Comparison of ENCODE assay signal across 9 cellular contexts in genomic region chr1:247936965-247937734, GRCh38. TPM values are rescaled to one million over a fixed set of nuclear protein-coding genes. Genes with fewer than 3 reads are reported as not detected.
DNase-seq lines count a peak whose midpoint lies in the region; ATAC-seq and TF ChIP-seq lines count a peak whose summit lies in the region.
"Not testable (repeated sequence)": the region's sequence is repeated elsewhere in the genome, so short reads cannot be mapped to it uniquely, and the experiment has no call there.
"Had no signal": no experiment of that assay in that cellular context is flagged by ENCODE, and none has a peak within 500 bp of the region (broad histone marks: within the 10 kb centered on the region; RNA-seq: fewer than 3 reads in every experiment).

No MANE protein-coding gene starts in this region.

- H3K4me2 ChIP-seq in GM23338 = peak overlapping the region; percentile 81

- peak; percentile 98 for ATAC-seq in GM23338

- not testable (repeated sequence) for H3K27ac ChIP-seq in GM23338 (ENCODE audit: low read depth)

- H3K9me3 Mint-ChIP-seq in GM23338 = peaks cover 65% of the 10 kb centered on the region
- not testable (repeated sequence) for H3K9me3 Mint-ChIP-seq in neural crest cell

- DNase-seq in GDM1 (lab: John Stamatoyannopoulos, UW) (peak; percentile 87), GM23338 (ENCODE audit: low spot score) (peak; percentile 98), HuH-7 (ENCODE audit: low spot score) (peak; percentile 66), SKM-1 (lab: John Stamatoyannopoulos, UW; ENCODE audit: unreplicated experiment) (peak; percentile 89), germinal center (ENCODE audit: low spot score) (peak; percentile 83), neural crest cell (ENCODE audit: low read depth, low spot score) (peak; percentile 73)
- peak; percentile 15 to 96 (median 64) for DNase-seq in activated naive CD4-positive, alpha-beta T cell (lab: John Stamatoyannopoulos, UW)
- peak; percentile 71 to 89 (median 85) for DNase-seq in stimulated activated naive CD4-positive, alpha-beta T cell (lab: John Stamatoyannopoulos, UW)

- H3K4me3 ChIP-seq in GM23338 = peak overlapping the region; percentile 76

- not testable (repeated sequence) for H3F3A ChIP-seq in GM23338 (replicated peaks; ENCODE audit: low read depth)

- not testable (repeated sequence) for H3K4me1 ChIP-seq in GM23338 (ENCODE audit: insufficient read depth)

- not testable (repeated sequence) for H4K20me1 ChIP-seq in GM23338 (replicated peaks; ENCODE audit: insufficient read depth)

- not testable (repeated sequence) for H3K27me3 ChIP-seq in GM23338 (ENCODE audit: insufficient read depth)

- H3K36me3 ChIP-seq in GM23338 (ENCODE audit: insufficient read depth) = not testable (repeated sequence)

- TF ChIP-seq CTCF in GM23338 (conservative IDR thresholded peaks at IDR 0.05; ENCODE audit: low read depth in 2 of 2) (peak; percentile 88 to 97), neural crest cell (conservative IDR thresholded peaks at IDR 0.05) (peak; percentile 74)

- H3K36me3 Mint-ChIP-seq in GM23338 (ENCODE audit: low read depth) = peaks cover 25% of the 10 kb centered on the region
- not testable (repeated sequence) for H3K36me3 Mint-ChIP-seq in neural crest cell (ENCODE audit: low read depth)

- not testable (repeated sequence) for H3K9me2 ChIP-seq in GM23338 (ENCODE audit: insufficient read depth)

- H3K27ac Mint-ChIP-seq in GM23338; neural crest cell (ENCODE audit: unreplicated experiment): not testable (repeated sequence)

- H3K27me3 Mint-ChIP-seq in GM23338 (ENCODE audit: insufficient read depth, low read depth, poor library complexity) = not testable (repeated sequence)
- peaks cover 15% of the 10 kb centered on the region for H3K27me3 Mint-ChIP-seq in neural crest cell (ENCODE audit: low read depth)

- H2AFZ ChIP-seq in GM23338 = peak overlapping the region; percentile 97; the same call in 1 of the 2 replicates

- not testable (repeated sequence) for H3K4me1 Mint-ChIP-seq in GM23338, neural crest cell

- not testable (repeated sequence) for H3K79me2 ChIP-seq in GM23338 (replicated peaks; ENCODE audit: insufficient read depth)

- H3K4me3 Mint-ChIP-seq in GM23338 (peak overlapping the region; percentile 67; the same call in 2 of the 3 replicates), neural crest cell (peak overlapping the region; percentile 61)

RNA-seq across cellular contexts. Expression of gene OR2L8, which starts 11.5 kb away (rescaled TPM):
- not detected in 2 replicates for total RNA-seq in GM23338 (2014; rRNA removed; shearing (Covaris generic))
- polyA plus RNA-seq in GM23338 (2016; fragmentation: Nextera tagmentation; extraction: Ambion mirVana) = not detected in 2 replicates
- total RNA-seq in neural crest cell = not detected in 2 replicates
- total RNA-seq: LHCN-M2 had no signal

RNA-seq across cellular contexts. Expression of gene OR2AJ1, which starts 12.5 kb away (rescaled TPM):
- total RNA-seq in GM23338 (2014; rRNA removed; shearing (Covaris generic)) = not detected in 2 replicates
- not detected in 2 replicates for polyA plus RNA-seq in GM23338 (2016; fragmentation: Nextera tagmentation; extraction: Ambion mirVana)
- total RNA-seq in neural crest cell = not detected in 2 replicates
- total RNA-seq: LHCN-M2 had no signal

RNA-seq across cellular contexts. Expression of gene OR2T8, which starts 17.1 kb away (rescaled TPM):
- total RNA-seq in GM23338 (2014; rRNA removed; shearing (Covaris generic)) = not detected in 2 replicates
- 0.40 TPM in 1 of 2 replicates, not detected in the other for polyA plus RNA-seq in GM23338 (2016; fragmentation: Nextera tagmentation; extraction: Ambion mirVana)
- not detected in 2 replicates for total RNA-seq in neural crest cell
- total RNA-seq: LHCN-M2 had no signal

RNA-seq across cellular contexts. Expression of gene OR2AK2, which starts 27.9 kb away (rescaled TPM):
- 0.35 TPM in 1 of 2 replicates, not detected in the other for total RNA-seq in GM23338 (2014; rRNA removed; shearing (Covaris generic))
- polyA plus RNA-seq in GM23338 (2016; fragmentation: Nextera tagmentation; extraction: Ambion mirVana) = not detected in 2 replicates
- not detected in 2 replicates for total RNA-seq in neural crest cell
- total RNA-seq: LHCN-M2 had no signal

RNA-seq across cellular contexts. Expression of gene OR2W3, which starts 41.8 kb away (rescaled TPM):
- total RNA-seq in GM23338 (2014; rRNA removed; shearing (Covaris generic)) = 0.45 and 1.9 TPM in 2 replicates
- polyA plus RNA-seq in GM23338 (2016; fragmentation: Nextera tagmentation; extraction: Ambion mirVana) = 0.31 TPM in 1 of 2 replicates, not detected in the other
- total RNA-seq in neural crest cell = 0.75 and 0.96 TPM in 2 replicates
- total RNA-seq: LHCN-M2 had no signal
